In the genomic region with DNA sequence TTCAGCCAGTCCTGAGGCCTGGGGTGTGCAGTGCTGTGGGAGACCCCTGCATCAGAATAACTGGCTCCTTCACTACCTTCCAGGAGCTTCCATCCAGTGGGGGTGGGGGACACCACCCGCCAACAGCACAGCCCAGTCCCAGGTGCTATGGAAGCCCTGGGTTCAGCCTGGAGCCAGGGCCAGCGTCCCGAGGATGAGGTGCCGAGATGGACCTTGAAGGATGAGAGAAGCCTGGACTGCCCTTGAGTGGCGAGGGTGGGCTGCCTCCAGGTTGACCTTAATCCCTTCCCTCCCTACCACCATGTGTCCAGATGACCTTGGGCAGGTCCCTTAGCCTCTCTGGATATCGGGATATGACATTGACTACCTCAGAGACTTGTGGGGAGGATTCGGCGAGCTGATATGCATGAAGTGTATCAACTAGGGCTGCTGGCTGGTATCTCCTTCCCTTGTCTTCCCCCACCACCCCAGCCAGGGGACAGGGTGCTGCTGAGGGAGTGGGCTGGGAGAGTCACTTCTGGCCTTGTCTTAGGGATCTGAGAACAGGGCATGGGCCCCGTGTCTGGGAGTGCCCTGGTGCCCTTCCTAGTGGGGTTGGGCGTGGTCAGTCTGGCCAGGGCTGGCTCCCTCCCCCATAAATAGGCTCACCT, we compare ENCODE assay signal across 15 cellular contexts. TPM values are rescaled to one million over a fixed set of nuclear protein-coding genes. Genes with fewer than 3 reads are reported as not detected.
DNase-seq lines count a peak whose midpoint lies in the region; ATAC-seq and TF ChIP-seq lines count a peak whose summit lies in the region.
"Had no signal": no experiment of that assay in that cellular context is flagged by ENCODE, and none has a peak within 500 bp of the region (broad histone marks: within the 10 kb centered on the region; RNA-seq: fewer than 3 reads in every experiment).

No MANE protein-coding gene starts in this region.

- WGBS in psoas muscle, 3 donors, result 78 to 83% (median 82%) methylated on average over 10 of the region's 10 CpGs

- peaks cover 63% of the 10 kb centered on the region for H3K36me3 Mint-ChIP-seq in CD4-positive, alpha-beta T cell (ENCODE audit: low read depth)
- H3K36me3 Mint-ChIP-seq in CD8-positive, alpha-beta memory T cell, result peaks cover 0 to 82% (median 0%) of the 10 kb centered on the region in 3 donors

- H3K9me3 ChIP-seq in CD4-positive, alpha-beta T cell (ENCODE audit: control insufficient read depth, low read length), result no peaks in the 10 kb centered on the region
- H3K9me3 ChIP-seq in CD8-positive, alpha-beta memory T cell (ENCODE audit: low read length), result no peaks in the 10 kb centered on the region
- no peaks in the 10 kb centered on the region for H3K9me3 ChIP-seq in psoas muscle

- H3K27me3 ChIP-seq in CD4-positive, alpha-beta T cell (ENCODE audit: control insufficient read depth, insufficient read depth, low read length), result no peaks in the 10 kb centered on the region
- no peaks in the 10 kb centered on the region for H3K27me3 ChIP-seq in CD8-positive, alpha-beta memory T cell (ENCODE audit: insufficient read depth, low read length, poor library complexity, severe bottlenecking)
- H3K27me3 ChIP-seq in psoas muscle (ENCODE audit: insufficient read depth in 3 of 3, low read length in 2 of 3), result no peaks in the 10 kb centered on the region

- peaks cover 8% of the 10 kb centered on the region for H3K4me1 Mint-ChIP-seq in CD4-positive, alpha-beta T cell (ENCODE audit: low read depth)
- H3K4me1 Mint-ChIP-seq in CD8-positive, alpha-beta memory T cell, result peaks cover 30 to 72% (median 31%) of the 10 kb centered on the region in 3 donors

- no peak for TF ChIP-seq CTCF in CD4-positive, alpha-beta T cell (IDR thresholded peaks at IDR 0.05)
- TF ChIP-seq CTCF in coronary artery (IDR thresholded peaks at IDR 0.05) (no peak), psoas muscle (IDR thresholded peaks at IDR 0.05) (no peak)

- H3K4me1 ChIP-seq in CD8-positive, alpha-beta memory T cell (ENCODE audit: insufficient read depth, low read length), result peaks cover 5% of the 10 kb centered on the region
- peaks cover 16% of the 10 kb centered on the region for H3K4me1 ChIP-seq in psoas muscle

- no peak overlapping the region for H3K4me3 ChIP-seq in CD8-positive, alpha-beta memory T cell (ENCODE audit: low read length)
- H3K4me3 ChIP-seq in coronary artery (no peak overlapping the region), psoas muscle (no peak overlapping the region)
- H3K4me3 ChIP-seq: GM23338 had no signal

- H3K9me3 Mint-ChIP-seq in CD4-positive, alpha-beta T cell, result no peaks in the 10 kb centered on the region
- no peaks in the 10 kb centered on the region for H3K9me3 Mint-ChIP-seq in CD8-positive, alpha-beta memory T cell
- H3K9me3 Mint-ChIP-seq: GM23338 had no signal

- POLR2A ChIA-PET in CD4-positive, alpha-beta T cell (lab: Charles Lee), result no interaction called here
- POLR2A ChIA-PET in CD8-positive, alpha-beta memory T cell (lab: Charles Lee), result no interaction called here

- ATAC-seq in CD4-positive, alpha-beta T cell (ENCODE audit: poor library complexity), result no peak
- ATAC-seq in psoas muscle (no peak), GM18909 (IDR thresholded peaks at IDR 0.05; ENCODE audit: poor library complexity, unreplicated experiment) (no peak)
- ATAC-seq: GM23338 had no signal

- CTCF ChIA-PET in CD4-positive, alpha-beta T cell (lab: Charles Lee), result no interaction called here
- CTCF ChIA-PET in CD8-positive, alpha-beta memory T cell (lab: Charles Lee), result no interaction called here

- DNase-seq in CD4-positive, alpha-beta T cell, result peak in 1 of 10 experiments; percentile 20
- peak in 1 of 5 donors; percentile 26 for DNase-seq in CD8-positive, alpha-beta memory T cell
- peak; percentile 64 for DNase-seq in coronary artery (ENCODE audit: low spot score)
- DNase-seq in psoas muscle, result peak; percentile 7 to 42
- DNase-seq in MV-4-11 (lab: John Stamatoyannopoulos, UW), result no peak
- DNase-seq in NCI-H2171 (lab: John Stamatoyannopoulos, UW), result no peak
- DNase-seq: anterior cingulate cortex, C1 segment of cervical spinal cord, hippocampal formation, NCI-H2081 treated with DMSO at 0.1 percent for 48 hours, NCI-H82 had no signal

- intact Hi-C loops in CD4-positive, alpha-beta T cell (cut with DNase I, micrococcal nuclease), result loop anchor here in 1 of 2 experiments (5.0 kb wide), 1 partner anchor 39 kb away; a partner anchor contains a TSS
- intact Hi-C loops in psoas muscle (cut with DNase I), result no loop called here

- no peaks in the 10 kb centered on the region for H3K27me3 Mint-ChIP-seq in CD4-positive, alpha-beta T cell
- H3K27me3 Mint-ChIP-seq in CD8-positive, alpha-beta memory T cell, result no peaks in the 10 kb centered on the region

- H3K4me3 Mint-ChIP-seq in CD4-positive, alpha-beta T cell, result no peak overlapping the region
- peak overlapping the region in 1 of 7 donors; percentile 2 for H3K4me3 Mint-ChIP-seq in CD8-positive, alpha-beta memory T cell
- H3K4me3 Mint-ChIP-seq: GM23338 had no signal

- peak overlapping the region; percentile 36 for H3K27ac Mint-ChIP-seq in CD4-positive, alpha-beta T cell
- peak overlapping the region in 5 of 8 donors; percentile 54 to 87 (median 66) for H3K27ac Mint-ChIP-seq in CD8-positive, alpha-beta memory T cell
- H3K27ac Mint-ChIP-seq: GM23338 had no signal

- H3K27ac ChIP-seq in CD4-positive, alpha-beta T cell (ENCODE audit: low read depth, low read length), result no peak overlapping the region
- no peak overlapping the region for H3K27ac ChIP-seq in CD8-positive, alpha-beta memory T cell (ENCODE audit: low read depth, low read length)
- peak overlapping the region; percentile 49 to 87 for H3K27ac ChIP-seq in coronary artery
- H3K27ac ChIP-seq in psoas muscle, result no peak overlapping the region
- H3K27ac ChIP-seq: VCaP had no signal

- peaks cover 37% of the 10 kb centered on the region for H3K36me3 ChIP-seq in CD8-positive, alpha-beta memory T cell (ENCODE audit: insufficient read depth, low read length)
- H3K36me3 ChIP-seq in psoas muscle (ENCODE audit: insufficient read depth in 1 of 2, low read depth in 1 of 2), result peaks cover 3 to 21% of the 10 kb centered on the region in 2 donors

RNA-seq across cellular contexts. Expression of a gene that starts 41.3 kb away (rescaled TPM):
- 10 to 100 TPM; 50.1 to 50.5 TPM for total RNA-seq in CD4-positive, alpha-beta T cell
- 100 to 1,000 TPM; 128 to 135 TPM for total RNA-seq in CD8-positive, alpha-beta memory T cell
- 76.1 TPM for polyA plus RNA-seq in CD8-positive, alpha-beta memory T cell
- total RNA-seq in psoas muscle, result 10 to 100 TPM; 14.6 to 20.1 (median 17.2) TPM
- polyA plus RNA-seq in psoas muscle, result 10 to 100 TPM in 2 of 3 donors, 1 to 10 TPM in 1; 8.6 to 14.0 (median 10.9) TPM

RNA-seq across cellular contexts. Expression of a gene that starts 56.0 kb away (rescaled TPM):
- total RNA-seq in CD4-positive, alpha-beta T cell, result not detected
- total RNA-seq in CD8-positive, alpha-beta memory T cell, result not detected
- not detected for polyA plus RNA-seq in CD8-positive, alpha-beta memory T cell
- total RNA-seq in psoas muscle, result not detected
- under 1 TPM in 1 of 3 donors, not detected in 2; 0.03 TPM for polyA plus RNA-seq in psoas muscle
- total RNA-seq: GM23338, urinary bladder had no signal
- polyA plus RNA-seq: GM23338, urinary bladder had no signal

RNA-seq across cellular contexts. Expression of a gene that starts 57.7 kb away (rescaled TPM):
- total RNA-seq in CD4-positive, alpha-beta T cell, result 1,000 to 10,000 TPM; 2,293 to 2,296 TPM
- 1,000 to 10,000 TPM; 1,857 to 1,911 TPM for total RNA-seq in CD8-positive, alpha-beta memory T cell
- 1,010 TPM for polyA plus RNA-seq in CD8-positive, alpha-beta memory T cell
- total RNA-seq in psoas muscle, result 1,000 to 10,000 TPM in 1 of 4 donors, 100 to 1,000 TPM in 3; 816 to 1,006 (median 921) TPM
- polyA plus RNA-seq in psoas muscle, result 1,000 to 10,000 TPM; 1,675 to 2,332 (median 1,765) TPM

Comparison
In these comparisons a context has a peak if more than half of its experiments do, and no peak if none do; other contexts are left out.
1. DNase-seq: peak in coronary artery (single experiment) and psoas muscle (2 of 2); none in MV-4-11 (single experiment) and NCI-H2171 (single experiment).
2. H3K27ac ChIP-seq: peak in coronary artery (2 of 2); none in CD4-positive, alpha-beta T cell (single experiment), CD8-positive, alpha-beta memory T cell (single experiment) and psoas muscle (single experiment).